ENCODE assay signal across 1 cellular context in the genomic region with DNA sequence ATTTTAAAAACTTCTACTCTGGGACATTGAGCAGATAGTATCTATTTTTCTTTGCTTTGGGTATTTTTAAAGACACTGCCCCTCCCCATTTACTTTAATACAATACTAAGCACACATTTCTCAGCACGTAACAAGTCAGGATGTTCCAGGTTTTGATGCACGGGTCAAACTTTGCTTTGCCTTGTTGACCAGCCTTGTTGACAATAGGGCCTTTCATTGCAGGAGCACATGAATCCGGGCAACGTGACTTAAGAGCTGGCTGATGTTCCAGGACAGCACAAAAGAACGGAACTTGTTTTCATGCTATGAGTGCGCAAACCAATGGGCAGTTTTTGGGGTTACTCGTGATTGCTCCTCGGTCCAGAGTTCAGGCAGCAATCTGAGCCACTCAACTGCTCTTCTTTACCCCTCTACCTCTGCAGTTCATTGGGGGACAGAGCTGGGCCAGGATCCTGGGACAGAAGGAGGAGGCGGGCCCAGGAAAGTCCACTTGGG.
TF ChIP-seq lines count a peak whose summit lies in the region.

No MANE protein-coding gene starts in this region.

TF ChIP-seq in HepG2, 621 proteins besides CTCF, POLR2A, EP300 and RAD21 (continued from another document):
- TF ChIP-seq, protein P1, sequence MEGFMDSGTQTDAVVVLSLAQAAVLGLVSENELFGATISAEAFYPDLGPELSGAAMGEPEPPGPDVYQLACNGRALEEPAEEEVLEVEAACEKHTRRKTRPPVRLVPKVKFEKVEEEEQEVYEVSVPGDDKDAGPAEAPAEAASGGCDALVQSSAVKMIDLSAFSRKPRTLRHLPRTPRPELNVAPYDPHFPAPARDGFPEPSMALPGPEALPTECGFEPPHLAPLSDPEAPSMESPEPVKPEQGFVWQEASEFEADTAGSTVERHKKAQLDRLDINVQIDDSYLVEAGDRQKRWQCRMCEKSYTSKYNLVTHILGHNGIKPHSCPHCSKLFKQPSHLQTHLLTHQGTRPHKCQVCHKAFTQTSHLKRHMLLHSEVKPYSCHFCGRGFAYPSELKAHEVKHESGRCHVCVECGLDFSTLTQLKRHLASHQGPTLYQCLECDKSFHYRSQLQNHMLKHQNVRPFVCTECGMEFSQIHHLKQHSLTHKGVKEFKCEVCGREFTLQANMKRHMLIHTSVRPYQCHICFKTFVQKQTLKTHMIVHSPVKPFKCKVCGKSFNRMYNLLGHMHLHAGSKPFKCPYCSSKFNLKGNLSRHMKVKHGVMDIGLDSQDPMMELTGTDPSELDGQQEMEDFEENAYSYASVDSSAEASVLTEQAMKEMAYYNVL (CRISPR knock-in tag; IDR thresholded peaks at IDR 0.05; ENCODE audit: borderline replicate concordance) = peak; percentile 97
- TF ChIP-seq ZNF20 (CRISPR knock-in tag; IDR thresholded peaks at IDR 0.05) (no peak), ZNF687 (CRISPR knock-in tag; IDR thresholded peaks at IDR 0.05) (peak; percentile 75), ZNF124 (CRISPR knock-in tag; IDR thresholded peaks at IDR 0.05) (peak; percentile 80), E2F1 (CRISPR knock-in tag; IDR thresholded peaks at IDR 0.05) (no peak), ARNTL (CRISPR knock-in tag; IDR thresholded peaks at IDR 0.05) (peak; percentile 100), ZNF160 (CRISPR knock-in tag; IDR thresholded peaks at IDR 0.05) (peak; percentile 52; the same call in 1 of the 2 replicates), SUZ12 (IDR thresholded peaks at IDR 0.05; ENCODE audit: low read depth, low read length) (no peak), TEF (CRISPR knock-in tag; IDR thresholded peaks at IDR 0.05) (peak; percentile 54; the same call in 1 of the 2 replicates), SOX5 (CRISPR knock-in tag; IDR thresholded peaks at IDR 0.05; ENCODE audit: borderline replicate concordance) (peak; percentile 100), ZSCAN22 (CRISPR knock-in tag; IDR thresholded peaks at IDR 0.05) (peak; percentile 55; the same call in 1 of the 2 replicates), ARNT2 (CRISPR knock-in tag; IDR thresholded peaks at IDR 0.05; ENCODE audit: low read depth) (peak; percentile 82; the same call in 1 of the 2 replicates), ZHX1 (CRISPR knock-in tag; IDR thresholded peaks at IDR 0.05; ENCODE audit: low read depth) (peak; percentile 57; the same call in 1 of the 2 replicates), ERF (CRISPR knock-in tag; IDR thresholded peaks at IDR 0.05) (peak; percentile 97), ZNF850 (CRISPR knock-in tag; conservative IDR thresholded peaks at IDR 0.05) (0 out of 2 replicates have a peak, but pooled peaks have one; percentile 60), FOXA1 (IDR thresholded peaks at IDR 0.05) (peak; percentile 98), FOXA1 (CRISPR knock-in tag; IDR thresholded peaks at IDR 0.05) (peak; percentile 100)
- TF ChIP-seq, protein P2, sequence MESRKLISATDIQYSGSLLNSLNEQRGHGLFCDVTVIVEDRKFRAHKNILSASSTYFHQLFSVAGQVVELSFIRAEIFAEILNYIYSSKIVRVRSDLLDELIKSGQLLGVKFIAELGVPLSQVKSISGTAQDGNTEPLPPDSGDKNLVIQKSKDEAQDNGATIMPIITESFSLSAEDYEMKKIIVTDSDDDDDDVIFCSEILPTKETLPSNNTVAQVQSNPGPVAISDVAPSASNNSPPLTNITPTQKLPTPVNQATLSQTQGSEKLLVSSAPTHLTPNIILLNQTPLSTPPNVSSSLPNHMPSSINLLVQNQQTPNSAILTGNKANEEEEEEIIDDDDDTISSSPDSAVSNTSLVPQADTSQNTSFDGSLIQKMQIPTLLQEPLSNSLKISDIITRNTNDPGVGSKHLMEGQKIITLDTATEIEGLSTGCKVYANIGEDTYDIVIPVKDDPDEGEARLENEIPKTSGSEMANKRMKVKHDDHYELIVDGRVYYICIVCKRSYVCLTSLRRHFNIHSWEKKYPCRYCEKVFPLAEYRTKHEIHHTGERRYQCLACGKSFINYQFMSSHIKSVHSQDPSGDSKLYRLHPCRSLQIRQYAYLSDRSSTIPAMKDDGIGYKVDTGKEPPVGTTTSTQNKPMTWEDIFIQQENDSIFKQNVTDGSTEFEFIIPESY (CRISPR knock-in tag; IDR thresholded peaks at IDR 0.05) = peak; percentile 81; the same call in 1 of the 2 replicates
- TF ChIP-seq, protein P3, sequence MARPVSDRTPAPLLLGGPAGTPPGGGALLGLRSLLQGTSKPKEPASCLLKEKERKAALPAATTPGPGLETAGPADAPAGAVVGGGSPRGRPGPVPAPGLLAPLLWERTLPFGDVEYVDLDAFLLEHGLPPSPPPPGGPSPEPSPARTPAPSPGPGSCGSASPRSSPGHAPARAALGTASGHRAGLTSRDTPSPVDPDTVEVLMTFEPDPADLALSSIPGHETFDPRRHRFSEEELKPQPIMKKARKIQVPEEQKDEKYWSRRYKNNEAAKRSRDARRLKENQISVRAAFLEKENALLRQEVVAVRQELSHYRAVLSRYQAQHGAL (CRISPR knock-in tag; IDR thresholded peaks at IDR 0.05; ENCODE audit: not compliant biosample characterization) = peak; percentile 82
- TF ChIP-seq, protein P4, sequence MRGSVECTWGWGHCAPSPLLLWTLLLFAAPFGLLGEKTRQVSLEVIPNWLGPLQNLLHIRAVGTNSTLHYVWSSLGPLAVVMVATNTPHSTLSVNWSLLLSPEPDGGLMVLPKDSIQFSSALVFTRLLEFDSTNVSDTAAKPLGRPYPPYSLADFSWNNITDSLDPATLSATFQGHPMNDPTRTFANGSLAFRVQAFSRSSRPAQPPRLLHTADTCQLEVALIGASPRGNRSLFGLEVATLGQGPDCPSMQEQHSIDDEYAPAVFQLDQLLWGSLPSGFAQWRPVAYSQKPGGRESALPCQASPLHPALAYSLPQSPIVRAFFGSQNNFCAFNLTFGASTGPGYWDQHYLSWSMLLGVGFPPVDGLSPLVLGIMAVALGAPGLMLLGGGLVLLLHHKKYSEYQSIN (CRISPR knock-in tag; IDR thresholded peaks at IDR 0.05; ENCODE audit: borderline replicate concordance) = no peak
